In the genomic region with DNA sequence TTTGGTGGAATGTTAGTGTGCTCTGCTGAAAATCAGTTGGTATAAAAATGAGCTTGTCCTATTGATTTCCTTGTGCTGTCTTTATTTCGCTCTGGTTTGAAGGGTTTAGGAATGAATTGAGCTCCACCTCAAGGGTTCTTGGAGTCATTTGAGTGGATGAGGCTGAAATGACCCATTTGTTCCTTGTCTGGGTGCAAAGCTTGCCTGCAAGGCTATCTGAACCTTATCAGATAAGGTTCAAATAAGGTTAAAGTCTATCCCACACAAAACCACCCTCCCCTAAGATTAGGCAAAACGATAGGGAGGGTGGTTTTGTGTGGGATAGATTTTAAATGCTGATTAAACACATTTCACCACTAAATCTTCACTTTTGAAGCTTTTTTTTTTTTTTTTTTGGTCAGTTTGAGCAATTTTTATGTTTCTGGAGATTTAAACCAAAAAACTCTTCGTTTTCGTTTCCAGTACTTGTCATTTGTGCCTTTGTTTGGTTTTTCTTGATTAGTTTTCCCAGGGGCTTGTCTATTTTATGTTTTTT, we compare ENCODE assay signal across 17 cellular contexts.
DNase-seq lines count a peak whose midpoint lies in the region; ATAC-seq, FAIRE-seq and TF ChIP-seq lines count a peak whose summit lies in the region.
"Had no signal": no experiment of that assay in that cellular context is flagged by ENCODE, and none has a peak within 500 bp of the region (broad histone marks: within the 10 kb centered on the region; RNA-seq: fewer than 3 reads in every experiment).

No MANE protein-coding gene starts in this region.

- in situ Hi-C loops in IMR-90 (cut with MboI; ENCODE audit: low sequenced_read_pairs) (no loop called here), K562 (cut with MboI) (no loop called here)

- TF ChIP-seq RAD21 in IMR-90 (IDR thresholded peaks at IDR 0.05; ENCODE audit: low read length) (no peak), K562 (CRISPR knock-in tag; conservative IDR thresholded peaks at IDR 0.05 in 1 of 2, IDR thresholded peaks at IDR 0.05 in 1 of 2) (no peak)

- no peak for ATAC-seq in IMR-90 (ENCODE audit: low read depth)
- no peak for ATAC-seq in K562
- no peak for ATAC-seq in GM21447 (IDR thresholded peaks at IDR 0.05; ENCODE audit: unreplicated experiment)

- H3K18ac ChIP-seq in IMR-90 (ENCODE audit: low read depth, low read length) = no peak overlapping the region

- no peak overlapping the region for H3K27ac ChIP-seq in IMR-90 (ENCODE audit: insufficient read depth, low read length)
- H3K27ac ChIP-seq in K562 (ENCODE audit: extremely low read depth, low read depth, low read length) = no peak overlapping the region
- no peak overlapping the region for H3K27ac ChIP-seq in osteoblast (ENCODE audit: low read depth, low read length)
- H3K27ac ChIP-seq: C4-2B had no signal

- intact Hi-C loops in IMR-90 (cut with micrococcal nuclease) = no loop called here
- intact Hi-C loops in K562 (cut with micrococcal nuclease) = no loop called here

- no peak overlapping the region for H2AK9ac ChIP-seq in IMR-90 (replicated peaks; ENCODE audit: low read depth, low read length, poor library complexity)

- H3K4me3 ChIP-seq in IMR-90 (ENCODE audit: insufficient read depth, low read depth, low read length) (no peak overlapping the region), K562 (no peak overlapping the region), osteoblast (ENCODE audit: insufficient read depth, low read length) (no peak overlapping the region), MG63 (no peak overlapping the region)

- H2BK5ac ChIP-seq in IMR-90 (ENCODE audit: low read depth, low read length, poor library complexity, severe bottlenecking) = no peak overlapping the region

- H3K9ac ChIP-seq in IMR-90 (ENCODE audit: low read depth, low read length) (no peak overlapping the region), K562 (ENCODE audit: insufficient read depth in 1 of 2, low read depth in 2 of 2, low read length in 2 of 2) (no peak overlapping the region)

- H3K9me3 ChIP-seq in IMR-90 (ENCODE audit: control insufficient read depth, insufficient read depth, low read length) = no peaks in the 10 kb centered on the region
- H3K9me3 ChIP-seq in K562 (replicated peaks; ENCODE audit: control insufficient read depth, insufficient read depth, low read depth, low read length) = no peaks in the 10 kb centered on the region
- no peaks in the 10 kb centered on the region for H3K9me3 ChIP-seq in osteoblast (ENCODE audit: low read depth, low read length)
- H3K9me3 ChIP-seq in MG63 = no peaks in the 10 kb centered on the region
- H3K9me3 ChIP-seq: BE2C had no signal

- H2BK15ac ChIP-seq in IMR-90 (ENCODE audit: low read depth, low read length) = no peak overlapping the region

- no peak overlapping the region for H3K14ac ChIP-seq in IMR-90 (replicated peaks; ENCODE audit: low read depth, low read length)

- H3K9me1 ChIP-seq in IMR-90 (ENCODE audit: insufficient read depth, low read length) = no peaks in the 10 kb centered on the region
- H3K9me1 ChIP-seq in K562 (ENCODE audit: control insufficient read depth, insufficient read depth, low read length) = no peaks in the 10 kb centered on the region

- dilution Hi-C loops in IMR-90 (cut with HindIII; ENCODE audit: low sequenced_read_pairs, unreplicated experiment) = no loop called here

- H3K79me1 ChIP-seq in IMR-90 (ENCODE audit: low read depth in 1 of 2, low read length in 2 of 2) = no peaks in the 10 kb centered on the region

- H4K5ac ChIP-seq in IMR-90 (ENCODE audit: low read depth, low read length) = no peak overlapping the region

- POLR2A ChIA-PET in IMR-90 (lab: Charles Lee; ENCODE audit: unreplicated experiment) (no interaction called here), K562 (lab: Yijun Ruan, JAX) (no interaction called here)

- H3K36me3 ChIP-seq in IMR-90 (ENCODE audit: control insufficient read depth, insufficient read depth, low read length) (no peaks in the 10 kb centered on the region), K562 (ENCODE audit: control insufficient read depth, insufficient read depth, low read length) (no peaks in the 10 kb centered on the region), osteoblast (ENCODE audit: insufficient read depth, low read length) (no peaks in the 10 kb centered on the region), MG63 (no peaks in the 10 kb centered on the region)
- H3K36me3 ChIP-seq: BE2C had no signal

- H3K4me2 ChIP-seq in IMR-90 (ENCODE audit: low read depth, low read length) (no peak overlapping the region), K562 (ENCODE audit: insufficient read depth, low read length) (no peak overlapping the region), osteoblast (ENCODE audit: insufficient read depth, low read length) (no peak overlapping the region)

- DNase-seq in IMR-90 (no peak), MV-4-11 (lab: John Stamatoyannopoulos, UW) (peak; percentile 41), K562 (ENCODE audit: extremely low read depth in 1 of 4, low spot score in 3 of 4) (no peak), osteoblast (ENCODE audit: insufficient read length, low spot score, missing footprints) (peak; percentile 46), T1000 (lab: John Stamatoyannopoulos, UW) (no peak), MG63 (no peak)
- DNase-seq: BE2C; CD4-positive, alpha-beta memory T cell; DMS79 treated with DMSO at 0.1 percent for 48 hours; EL; HCEC 1CT; HFFc6 had no signal

- no peak overlapping the region for H4K91ac ChIP-seq in IMR-90 (ENCODE audit: insufficient read depth, low read depth, low read length)

- no peak overlapping the region for H4K8ac ChIP-seq in IMR-90 (ENCODE audit: low read depth in 2 of 2, low read length in 2 of 2)

- TF ChIP-seq EP300 in K562 (IDR thresholded peaks at IDR 0.05; ENCODE audit: low read length) = no peak

- H3K79me2 ChIP-seq in K562 (ENCODE audit: control insufficient read depth, insufficient read depth, low read length) (no peaks in the 10 kb centered on the region), osteoblast (ENCODE audit: insufficient read depth, low read length) (no peaks in the 10 kb centered on the region)

- H2BK120ac ChIP-seq in IMR-90 (ENCODE audit: low read depth, low read length) = no peak overlapping the region

- H3K4me1 ChIP-seq in IMR-90 (ENCODE audit: control insufficient read depth, insufficient read depth, low read length) (no peaks in the 10 kb centered on the region), K562 (replicated peaks in 1 of 2; ENCODE audit: control insufficient read depth in 2 of 2, insufficient read depth in 2 of 2, low read length in 2 of 2) (no peaks in the 10 kb centered on the region), osteoblast (ENCODE audit: insufficient read depth, low read length) (no peaks in the 10 kb centered on the region)
- H3K4me1 ChIP-seq: BE2C had no signal

- H3K27me3 ChIP-seq in IMR-90 (ENCODE audit: control insufficient read depth, insufficient read depth, low read length) (no peaks in the 10 kb centered on the region), K562 (ENCODE audit: control insufficient read depth in 2 of 2, insufficient read depth in 2 of 2, low read length in 2 of 2) (no peaks in the 10 kb centered on the region), osteoblast (ENCODE audit: insufficient read depth, low read length) (no peaks in the 10 kb centered on the region), MG63 (no peaks in the 10 kb centered on the region)
- H3K27me3 ChIP-seq: BE2C had no signal

- H2AK5ac ChIP-seq in IMR-90 (ENCODE audit: low read depth, low read length) = no peak overlapping the region

- TF ChIP-seq CTCF in IMR-90 (conservative IDR thresholded peaks at IDR 0.05; ENCODE audit: low read depth, low read length) = no peak
- TF ChIP-seq CTCF in K562 (IDR thresholded peaks at IDR 0.05 in 2 of 3, conservative IDR thresholded peaks at IDR 0.05 in 1 of 3; ENCODE audit: insufficient read depth in 2 of 3, low read depth in 1 of 3, low read length in 3 of 3) = no peak
- no peak for TF ChIP-seq CTCF in osteoblast (IDR thresholded peaks at IDR 0.05; ENCODE audit: extremely low read depth, low read depth, low read length)

- no peak for TF ChIP-seq POLR2A in IMR-90 (IDR thresholded peaks at IDR 0.05; ENCODE audit: low read depth, low read length)
- TF ChIP-seq POLR2A in K562 (conservative IDR thresholded peaks at IDR 0.05) = no peak

- no peak overlapping the region for H3K56ac ChIP-seq in IMR-90 (ENCODE audit: extremely low read depth, insufficient read depth, low read length)

- no peak overlapping the region for H3K4ac ChIP-seq in IMR-90 (ENCODE audit: low read depth, low read length)

- BruUV-seq in IMR-90 (replicated peaks; lab: Mats Ljungman, UMichigan) (no TSS peak), K562 (replicated peaks; lab: Mats Ljungman, UMichigan) (no TSS peak)

- H3K23ac ChIP-seq in IMR-90 (ENCODE audit: low read depth, low read length) = no peak overlapping the region

- no peak for FAIRE-seq in K562 (lab: Jason Lieb, UNC)
- FAIRE-seq: A204.1, G401.6, GM12892 had no signal

- H4K20me1 ChIP-seq in IMR-90 (ENCODE audit: insufficient read depth, low read length) = no peaks in the 10 kb centered on the region
- H4K20me1 ChIP-seq in K562 (replicated peaks; ENCODE audit: control insufficient read depth, insufficient read depth, low read length) = no peaks in the 10 kb centered on the region
- no peaks in the 10 kb centered on the region for H4K20me1 ChIP-seq in osteoblast (ENCODE audit: insufficient read depth, low read length)

- WGBS in IMR-90 (ENCODE audit: extremely low coverage in 2 of 2, insufficient read length in 1 of 2), 2 experiments = 80% methylated on average over 1 of the region's 4 CpGs; no CpG with 5 or more reads in 1 of the 2 experiments
- 0% methylated on average over 4 of the region's 4 CpGs for WGBS in K562 (ENCODE audit: insufficient coverage, low coverage, missing lambda C conversion rate)

- H2AFZ ChIP-seq in IMR-90 (replicated peaks; ENCODE audit: low read length, poor library complexity) (no peak overlapping the region), K562 (ENCODE audit: low read depth, low read length) (no peak overlapping the region), osteoblast (ENCODE audit: low read length) (no peak overlapping the region)

- CTCF ChIA-PET in IMR-90 (lab: Yijun Ruan, JAX) = interaction anchor here (1.0 kb wide), 1 partner anchor 11 kb away, joined by 4 read pairs; no protein-coding TSS in a partner anchor
- CTCF ChIA-PET in K562 (lab: Yijun Ruan, JAX; ENCODE audit: low intra/inter-chr PET ratio) = no interaction called here

- H2BK20ac ChIP-seq in IMR-90 (ENCODE audit: low read depth, low read length) = no peak overlapping the region

TF ChIP-seq in IMR-90, 13 proteins besides CTCF, POLR2A, EP300 and RAD21 (continues in another document):
- peak; percentile 29; the same call in 1 of the 2 replicates for TF ChIP-seq MAFK (IDR thresholded peaks at IDR 0.05; ENCODE audit: low read depth, low read length)

Comparison
In these comparisons a context has a peak if more than half of its experiments do, and no peak if none do; other contexts are left out.
1. DNase-seq: peak in MV-4-11 (single experiment) and osteoblast (single experiment); none in IMR-90 (single experiment), K562 (0 of 4), T1000 (single experiment) and MG63 (single experiment).